ENCODE assay signal across 24 cellular contexts in genomic region chr3:80158332-80158731, GRCh38.
"Had no signal": no experiment of that assay in that cellular context is flagged by ENCODE, and none has a peak within 500 bp of the region (broad histone marks: within the 10 kb centered on the region; RNA-seq: fewer than 3 reads in every experiment).

No MANE protein-coding gene starts in this region.

- H3K79me2 ChIP-seq: hepatocyte had no signal

- H3K27ac Mint-ChIP-seq: immature natural killer cell; naive thymus-derived CD4-positive, alpha-beta T cell had no signal

- H3K27me3 Mint-ChIP-seq: naive thymus-derived CD4-positive, alpha-beta T cell had no signal

- H3K4me3 Mint-ChIP-seq: immature natural killer cell; naive thymus-derived CD4-positive, alpha-beta T cell had no signal

- FAIRE-seq: colon, endothelial cell of umbilical vein, kidney had no signal

- H3K4me2 ChIP-seq: hepatocyte had no signal

- H3K36me3 Mint-ChIP-seq: immature natural killer cell; naive thymus-derived CD4-positive, alpha-beta T cell had no signal

- H3K9me3 ChIP-seq: esophagus muscularis mucosa, gastroesophageal sphincter, left ventricle myocardium inferior, lower lobe of right lung had no signal

- H3K27ac ChIP-seq: coronary artery, dorsolateral prefrontal cortex, esophagus muscularis mucosa, foreskin keratinocyte, gastroesophageal sphincter, heart left ventricle, hepatocyte, left ventricle myocardium inferior, lower lobe of right lung had no signal

- H3K4me1 Mint-ChIP-seq: immature natural killer cell; naive thymus-derived CD4-positive, alpha-beta T cell had no signal

- H3K36me3 ChIP-seq: esophagus muscularis mucosa, gastroesophageal sphincter, heart left ventricle, left ventricle myocardium inferior, lower lobe of right lung had no signal

- DNase-seq: dermis blood vessel endothelial cell; dorsolateral prefrontal cortex; effector CD4-positive, alpha-beta T cell; effector memory CD4-positive, alpha-beta T cell; foreskin keratinocyte; heart left ventricle; hypothalamus; immature natural killer cell; islet precursor cell; kidney; kidney glomerular epithelial cell; left colon; left ventricle myocardium inferior; lower lobe of right lung; mesenchymal stem cell; midbrain; naive thymus-derived CD4-positive, alpha-beta T cell had no signal

- H3K27me3 ChIP-seq: esophagus muscularis mucosa, foreskin keratinocyte, gastroesophageal sphincter, heart left ventricle, hepatocyte had no signal

- ATAC-seq: foreskin keratinocyte; gastroesophageal sphincter; heart left ventricle; left colon; left lobe of liver; lower lobe of right lung; naive thymus-derived CD4-positive, alpha-beta T cell had no signal

- H3K4me3 ChIP-seq: coronary artery, dorsolateral prefrontal cortex, esophagus muscularis mucosa, gastroesophageal sphincter, heart left ventricle, hepatocyte, left ventricle myocardium inferior, lower lobe of right lung had no signal

- H2AFZ ChIP-seq: hepatocyte had no signal

- H3K4me1 ChIP-seq: esophagus muscularis mucosa, foreskin keratinocyte, gastroesophageal sphincter, heart left ventricle, left ventricle myocardium inferior, lower lobe of right lung had no signal
